10 cellular contexts compared by ENCODE assay signal in genomic region chr5:175444905-175445456, GRCh38. TPM values are rescaled to one million over a fixed set of nuclear protein-coding genes. Genes with fewer than 3 reads are reported as not detected.
DNase-seq lines count a peak whose midpoint lies in the region; ATAC-seq and TF ChIP-seq lines count a peak whose summit lies in the region.
"Had no signal": no experiment of that assay in that cellular context is flagged by ENCODE, and none has a peak within 500 bp of the region (broad histone marks: within the 10 kb centered on the region; RNA-seq: fewer than 3 reads in every experiment).

No MANE protein-coding gene starts in this region.

- H3K36me3 ChIP-seq in colonic mucosa (no peaks in the 10 kb centered on the region), neural cell (ENCODE audit: insufficient read depth, low read length) (no peaks in the 10 kb centered on the region)

- H3K27me3 ChIP-seq in colonic mucosa = peaks cover 23% of the 10 kb centered on the region
- H3K27me3 ChIP-seq in neural cell (ENCODE audit: insufficient read depth, low read depth, low read length) = peaks cover 50% of the 10 kb centered on the region

- no peak for TF ChIP-seq EP300 in neural cell (conservative IDR thresholded peaks at IDR 0.05; ENCODE audit: poor library complexity, severe bottlenecking)

- peak; percentile 69 for TF ChIP-seq CTCF in C4-2B (conservative IDR thresholded peaks at IDR 0.05)
- TF ChIP-seq CTCF in HFFc6 (IDR thresholded peaks at IDR 0.05) = peak; percentile 56; the same call in 1 of the 2 replicates
- peak; percentile 3 for TF ChIP-seq CTCF in colonic mucosa (IDR thresholded peaks at IDR 0.05)
- TF ChIP-seq CTCF in neural cell (IDR thresholded peaks at IDR 0.05; ENCODE audit: poor library complexity, severe bottlenecking) = no peak

- H3K4me3 ChIP-seq in colonic mucosa = no peak overlapping the region
- peak overlapping the region; percentile 70 for H3K4me3 ChIP-seq in neural cell (ENCODE audit: low read length)

- H3K27ac ChIP-seq in C4-2B (no peak overlapping the region), colonic mucosa (no peak overlapping the region), neural cell (ENCODE audit: low read length) (no peak overlapping the region)

- H3K4me2 ChIP-seq in neural cell (ENCODE audit: low read length) = no peak overlapping the region

- intact Hi-C loops in colonic mucosa (cut with DNase I) = loop anchor here (2.0 kb wide), 1 partner anchor 494 kb away; no protein-coding TSS in a partner anchor

- H3K9me2 ChIP-seq in neural cell (ENCODE audit: insufficient read depth, low read length) = no peaks in the 10 kb centered on the region

- no peaks in the 10 kb centered on the region for H3K36me3 Mint-ChIP-seq in HFFc6 (ENCODE audit: low read depth)
- H3K36me3 Mint-ChIP-seq: naive B cell had no signal

- no peaks in the 10 kb centered on the region for H4K20me1 ChIP-seq in neural cell (ENCODE audit: insufficient read depth)

- H3K4me1 ChIP-seq in colonic mucosa = no peaks in the 10 kb centered on the region

- DNase-seq in HFFc6 (no peak), colonic mucosa (no peak), retina (no peak), putamen (ENCODE audit: low spot score) (no peak), COLO668 (lab: John Stamatoyannopoulos, UW; ENCODE audit: unreplicated experiment) (no peak)
- DNase-seq: naive B cell, NCI-H1092 had no signal

- H3K9me3 ChIP-seq in colonic mucosa = no peaks in the 10 kb centered on the region
- no peaks in the 10 kb centered on the region for H3K9me3 ChIP-seq in neural cell (ENCODE audit: low read length)

- no peak for ATAC-seq in HG02759 (IDR thresholded peaks at IDR 0.05; ENCODE audit: unreplicated experiment)

- peaks cover 16% of the 10 kb centered on the region; the same call in 1 of the 2 replicates for H3K27me3 Mint-ChIP-seq in HFFc6 (ENCODE audit: insufficient read depth)

- no peak overlapping the region for H2AFZ ChIP-seq in neural cell (ENCODE audit: low read depth, low read length)

- no peak overlapping the region; the same call in 1 of the 2 replicates for H3K4me3 Mint-ChIP-seq in HFFc6

- no peak overlapping the region for H3K27ac Mint-ChIP-seq in HFFc6
- H3K27ac Mint-ChIP-seq: naive B cell had no signal

- peaks cover 4% of the 10 kb centered on the region; the same call in 1 of the 2 replicates for H3K4me1 Mint-ChIP-seq in HFFc6 (ENCODE audit: low read depth)

- no peaks in the 10 kb centered on the region for H3K79me2 ChIP-seq in neural cell (replicated peaks; ENCODE audit: insufficient read depth, low read length)

- H3K9ac ChIP-seq in colonic mucosa (ENCODE audit: low read depth in 2 of 2, low read length in 2 of 2) = no peak overlapping the region
- H3K9ac ChIP-seq in neural cell (ENCODE audit: low read length) = no peak overlapping the region

- H3F3A ChIP-seq in neural cell (ENCODE audit: insufficient read depth, low read length, poor library complexity, severe bottlenecking) = no peaks in the 10 kb centered on the region

- no peak for TF ChIP-seq RAD21 in neural cell (conservative IDR thresholded peaks at IDR 0.05)

- no peaks in the 10 kb centered on the region for H3K9me3 Mint-ChIP-seq in HFFc6
- H3K9me3 Mint-ChIP-seq: naive B cell had no signal

TF ChIP-seq in neural cell, 6 proteins besides CTCF, POLR2A, EP300 and RAD21:
- TF ChIP-seq POLR2AphosphoS5 (IDR thresholded peaks at IDR 0.05) (no peak), TAF1 (IDR thresholded peaks at IDR 0.05; ENCODE audit: low read depth) (no peak), MXI1 (conservative IDR thresholded peaks at IDR 0.05; ENCODE audit: poor library complexity, severe bottlenecking) (no peak), SMC3 (conservative IDR thresholded peaks at IDR 0.05; ENCODE audit: poor library complexity) (no peak), EZH2 (IDR thresholded peaks at IDR 0.05; ENCODE audit: borderline replicate concordance, insufficient read depth, low read length, poor library complexity, severe bottlenecking) (no peak), REST (IDR thresholded peaks at IDR 0.05; ENCODE audit: borderline replicate concordance) (no peak)

RNA-seq across cellular contexts. Expression of gene DRD1, which starts 1.0 kb away (rescaled TPM):
- not detected for total RNA-seq in HFFc6 (2021; fragmentation: NEBNext Ultra II Directional; extraction: Animal tissue kit (Norgen Biotek cat#: 25700))
- total RNA-seq in colonic mucosa = under 1 TPM in 1 of 2 donors, not detected in 1; 0.10 TPM
- 0.33 and 0.72 TPM in 2 replicates for polyA plus RNA-seq in neural cell
- 1.3 and 1.5 TPM in 2 replicates for polyA minus RNA-seq in neural cell

RNA-seq across cellular contexts. Expression of gene SFXN1, which starts 33.4 kb away (rescaled TPM):
- total RNA-seq in HFFc6 (2021; fragmentation: NEBNext Ultra II Directional; extraction: Animal tissue kit (Norgen Biotek cat#: 25700)) = 10 to 100 TPM; 60.8 to 83.0 (median 74.6) TPM
- total RNA-seq in colonic mucosa = 10 to 100 TPM; 71.9 to 95.7 TPM
- 109 and 137 TPM in 2 replicates for polyA plus RNA-seq in neural cell
- polyA minus RNA-seq in neural cell = 139 and 145 TPM in 2 replicates
